17 cellular contexts compared by ENCODE assay signal in genomic region chr18:73366713-73367112, GRCh38.
DNase-seq lines count a peak whose midpoint lies in the region; ATAC-seq and TF ChIP-seq lines count a peak whose summit lies in the region.
"Had no signal": no experiment of that assay in that cellular context is flagged by ENCODE, and none has a peak within 500 bp of the region (broad histone marks: within the 10 kb centered on the region; RNA-seq: fewer than 3 reads in every experiment).

No MANE protein-coding gene starts in this region.

- WGBS in neuronal stem cell (ENCODE audit: extremely low coverage in 2 of 2, insufficient read length in 2 of 2, insufficient replicate concordance in 1 of 2), 2 donors: no CpG with 5 or more reads among the region's 3 CpGs

- H2AFZ ChIP-seq in neuronal stem cell (ENCODE audit: low read length): no peak overlapping the region

- H2AK5ac ChIP-seq in neuronal stem cell (ENCODE audit: low read depth, low read length): no peak overlapping the region

- CTCF ChIA-PET in AG04450 (lab: Charles Lee): no interaction called here

- POLR2A ChIA-PET in AG04450 (lab: Yijun Ruan, JAX): no interaction called here

- DNase-seq in AG04450 (ENCODE audit: low read depth, low spot score) (peak; percentile 38), NCI-H226 (peak; percentile 6), fibroblast of mammary gland (ENCODE audit: low read depth) (peak; percentile 56), renal cortical epithelial cell (ENCODE audit: low read depth) (peak; percentile 9), neuronal stem cell (ENCODE audit: low spot score) (no peak), posterior vena cava (ENCODE audit: low spot score) (no peak)
- DNase-seq: 8988T; CD4-positive, alpha-beta T cell; NCI-H1417 treated with DMSO at 0.1 percent for 48 hours; NCI-H1930; NCI-H345; NCI-H524 treated with DMSO at 0.1 percent for 48 hours; SHP77 treated with DMSO at 0.1 percent for 48 hours had no signal

- no peak overlapping the region for H2BK12ac ChIP-seq in neuronal stem cell (ENCODE audit: low read length)

- no peak for TF ChIP-seq CTCF in AG04450 (IDR thresholded peaks at IDR 0.05; ENCODE audit: low read depth, low read length)
- TF ChIP-seq CTCF in fibroblast of mammary gland (conservative IDR thresholded peaks at IDR 0.05; ENCODE audit: control insufficient read depth, insufficient read depth, low read depth, low read length): no peak

- H3K9ac ChIP-seq in neuronal stem cell (ENCODE audit: low read depth, low read length, poor library complexity): no peak overlapping the region

- H4K91ac ChIP-seq in neuronal stem cell (ENCODE audit: low read depth, low read length, poor library complexity): no peak overlapping the region

- H2BK15ac ChIP-seq in neuronal stem cell (ENCODE audit: low read length): no peak overlapping the region

- intact Hi-C loops in posterior vena cava (cut with DNase I): loop anchor here in 1 of 2 donors (5.0 kb wide), 1 partner anchor 829 kb away; no protein-coding TSS in a partner anchor

- H3K27ac ChIP-seq in AG04450 (ENCODE audit: low read depth, low read length) (no peak overlapping the region), neuronal stem cell (replicated peaks; ENCODE audit: low read length) (no peak overlapping the region)
- H3K27ac ChIP-seq: HL-60 had no signal

- H2BK5ac ChIP-seq in neuronal stem cell (ENCODE audit: low read length): no peak overlapping the region

- H2BK120ac ChIP-seq in neuronal stem cell (ENCODE audit: low read depth, low read length): no peak overlapping the region

- H3K9me3 ChIP-seq in AG04450 (ENCODE audit: control insufficient read depth, insufficient read depth, low read length): peaks cover 3% of the 10 kb centered on the region; the same call in 1 of the 2 replicates
- H3K9me3 ChIP-seq in neuronal stem cell (replicated peaks in 1 of 2; ENCODE audit: control insufficient read depth in 2 of 2, insufficient read depth in 1 of 2, low read depth in 1 of 2, low read length in 2 of 2): no peaks in the 10 kb centered on the region
- H3K9me3 ChIP-seq: HAP-1 had no signal

- H4K8ac ChIP-seq in neuronal stem cell (ENCODE audit: low read depth, low read length): no peak overlapping the region

- no peak overlapping the region for H3K4me2 ChIP-seq in neuronal stem cell (ENCODE audit: insufficient read depth, low read length, poor library complexity, severe bottlenecking)

- no peak for ATAC-seq in HG03342 (IDR thresholded peaks at IDR 0.05; ENCODE audit: unreplicated experiment)
- no peak for ATAC-seq in GM19463 (IDR thresholded peaks at IDR 0.05; ENCODE audit: unreplicated experiment)

- H3K4me1 ChIP-seq in neuronal stem cell (ENCODE audit: control insufficient read depth in 2 of 2, insufficient read depth in 1 of 2, low read depth in 1 of 2, low read length in 2 of 2): no peaks in the 10 kb centered on the region
- H3K4me1 ChIP-seq: HAP-1 had no signal

- H3K79me1 ChIP-seq in neuronal stem cell (ENCODE audit: low read depth, low read length): no peaks in the 10 kb centered on the region

- H3K23ac ChIP-seq in neuronal stem cell (ENCODE audit: low read depth, low read length, poor library complexity): no peak overlapping the region

- H3K36me3 ChIP-seq in neuronal stem cell (replicated peaks in 1 of 2; ENCODE audit: control insufficient read depth in 2 of 2, insufficient read depth in 2 of 2, low read length in 2 of 2): no peaks in the 10 kb centered on the region
- H3K36me3 ChIP-seq: HAP-1 had no signal

- H3K4ac ChIP-seq in neuronal stem cell (ENCODE audit: low read length): no peak overlapping the region

- H3K4me3 ChIP-seq in AG04450 (ENCODE audit: low read depth, low read length): no peak overlapping the region
- no peak overlapping the region for H3K4me3 ChIP-seq in fibroblast of mammary gland (ENCODE audit: control insufficient read depth, low read depth, low read length)
- no peak overlapping the region for H3K4me3 ChIP-seq in neuronal stem cell (ENCODE audit: low read length in 2 of 2)
- H3K4me3 ChIP-seq: HAP-1 had no signal

- H3K14ac ChIP-seq in neuronal stem cell (ENCODE audit: low read length): no peak overlapping the region

- H3K27me3 ChIP-seq in AG04450 (ENCODE audit: control insufficient read depth, insufficient read depth, low read length): no peaks in the 10 kb centered on the region
- no peaks in the 10 kb centered on the region for H3K27me3 ChIP-seq in neuronal stem cell (ENCODE audit: control insufficient read depth in 3 of 3, insufficient read depth in 3 of 3, low read depth in 1 of 3, low read length in 3 of 3)

- no peak overlapping the region for H3K18ac ChIP-seq in neuronal stem cell (ENCODE audit: low read length)

Comparison
In these comparisons a context has a peak if more than half of its experiments do, and no peak if none do; other contexts are left out.
1. DNase-seq: peak in AG04450 (single experiment), NCI-H226 (single experiment), fibroblast of mammary gland (single experiment) and renal cortical epithelial cell (single experiment); none in neuronal stem cell (single experiment) and posterior vena cava (single experiment).